Comparison of ENCODE assay signal across 12 cellular contexts in genomic region chr4:128979934-128980333, GRCh38.
A peak's percentile ranks its signal among the peaks of the same experiment; 100 is the strongest.
DNase-seq lines count a peak whose midpoint lies in the region; ATAC-seq, FAIRE-seq and TF ChIP-seq lines count a peak whose summit lies in the region.
"Had no signal": no experiment of that assay in that cellular context is flagged by ENCODE, and none has a peak within 500 bp of the region (broad histone marks: within the 10 kb centered on the region; RNA-seq: fewer than 3 reads in every experiment).

No MANE protein-coding gene starts in this region.

- no peak overlapping the region for H3K4me3 ChIP-seq in AG04450 (ENCODE audit: low read depth, low read length)
- no peak overlapping the region for H3K4me3 ChIP-seq in astrocyte of the spinal cord (ENCODE audit: low read depth, low read length)
- H3K4me3 ChIP-seq in thyroid gland (replicated peaks in 1 of 3) = no peak overlapping the region
- H3K4me3 ChIP-seq: ascending aorta, GM23338 had no signal

- DNase-seq in AG04450 (ENCODE audit: low read depth, low spot score) (peak; percentile 13), HTR-8/SVneo (ENCODE audit: insufficient read length, low spot score) (peak; percentile 20), astrocyte of the spinal cord (ENCODE audit: low read depth, low spot score) (peak; percentile 82), inferior parietal cortex (ENCODE audit: extremely low spot score) (peak; percentile 56), activated T-cell treated with anti-CD3 and anti-CD28 coated beads for 4 hours (no peak), NCI-H1417 treated with DMSO at 0.1 percent for 48 hours (lab: John Stamatoyannopoulos, UW) (no peak), thyroid gland (no peak)
- DNase-seq: CD8-positive, alpha-beta T cell; NCI-H146 had no signal

- no peaks in the 10 kb centered on the region for H3K27me3 ChIP-seq in AG04450 (ENCODE audit: control insufficient read depth, insufficient read depth, low read length)
- no peaks in the 10 kb centered on the region for H3K27me3 ChIP-seq in thyroid gland
- H3K27me3 ChIP-seq: ascending aorta had no signal

- POLR2A ChIA-PET in AG04450 (lab: Yijun Ruan, JAX) = no interaction called here

- no peak for ATAC-seq in GM18870 (IDR thresholded peaks at IDR 0.05; ENCODE audit: unreplicated experiment)
- ATAC-seq: CD8-positive, alpha-beta T cell; GM23338 had no signal

- H3K27ac ChIP-seq in AG04450 (ENCODE audit: low read depth, low read length) (no peak overlapping the region), thyroid gland (no peak overlapping the region)
- H3K27ac ChIP-seq: ascending aorta had no signal

- CTCF ChIA-PET in AG04450 (lab: Charles Lee) = no interaction called here

- TF ChIP-seq CTCF in AG04450 (IDR thresholded peaks at IDR 0.05; ENCODE audit: low read depth, low read length) (no peak), astrocyte of the spinal cord (IDR thresholded peaks at IDR 0.05; ENCODE audit: low read depth, low read length) (no peak), thyroid gland (IDR thresholded peaks at IDR 0.05) (no peak)

- H3K9me3 ChIP-seq in AG04450 (ENCODE audit: control insufficient read depth, insufficient read depth, low read length) (no peaks in the 10 kb centered on the region), thyroid gland (no peaks in the 10 kb centered on the region)
- H3K9me3 ChIP-seq: ascending aorta had no signal

- intact Hi-C loops in thyroid gland (cut with DNase I) = no loop called here

- no peaks in the 10 kb centered on the region for H3K4me1 ChIP-seq in thyroid gland
- H3K4me1 ChIP-seq: ascending aorta had no signal

- in situ Hi-C loops in astrocyte of the spinal cord (cut with HindIII; ENCODE audit: low sequenced_read_pairs) = no loop called here

- no peak for TF ChIP-seq POLR2A in thyroid gland (IDR thresholded peaks at IDR 0.05)

- H3K36me3 ChIP-seq in thyroid gland = no peaks in the 10 kb centered on the region
- H3K36me3 ChIP-seq: ascending aorta had no signal

- no peak for FAIRE-seq in HTR-8/SVneo (lab: Jason Lieb, UNC)

Comparison
In these comparisons a context has a peak if more than half of its experiments do, and no peak if none do; other contexts are left out.
1. DNase-seq: peak in AG04450 (single experiment), HTR-8/SVneo (single experiment), astrocyte of the spinal cord (single experiment) and inferior parietal cortex (single experiment); none in activated T-cell treated with anti-CD3 and anti-CD28 coated beads for 4 hours (single experiment), NCI-H1417 treated with DMSO at 0.1 percent for 48 hours (single experiment) and thyroid gland (0 of 2).